1 cellular context compared by ENCODE assay signal in the genomic region with DNA sequence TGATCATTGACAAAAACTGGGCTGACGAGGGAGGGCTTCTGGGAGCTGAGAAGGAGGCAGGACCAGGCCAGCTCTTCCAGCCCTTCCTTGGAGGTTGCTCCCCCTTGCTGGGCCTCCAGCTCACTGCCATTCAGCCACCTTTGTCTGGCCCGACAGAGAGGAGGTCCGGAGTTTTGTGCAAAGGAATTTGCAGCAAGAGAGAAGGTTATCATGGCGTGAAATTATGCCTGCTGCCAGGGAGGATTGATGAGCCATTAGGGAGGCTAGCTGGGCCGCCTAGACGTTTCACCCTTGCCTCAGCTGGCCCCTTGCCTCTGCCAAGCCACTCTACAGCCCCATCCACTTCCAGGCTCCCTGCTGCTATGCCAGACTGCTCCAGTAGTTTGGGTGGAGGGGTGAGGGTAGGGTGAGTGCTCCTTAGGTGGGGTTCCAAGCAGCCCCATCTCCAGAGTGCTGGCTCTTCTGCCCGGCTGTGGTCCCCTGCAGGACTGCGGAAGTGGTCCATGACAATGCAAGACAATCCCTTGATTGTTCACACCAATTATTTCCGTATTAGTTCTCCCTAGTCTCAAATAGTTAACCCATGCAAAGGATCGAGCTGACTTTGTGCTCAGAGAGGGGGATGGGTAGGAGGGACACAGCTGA.
A peak's percentile ranks its signal among the peaks of the same experiment; 100 is the strongest.
TF ChIP-seq lines count a peak whose summit lies in the region.

No MANE protein-coding gene starts in this region.

TF ChIP-seq in HepG2, 621 proteins besides CTCF, POLR2A, EP300 and RAD21:
- TF ChIP-seq ZNF605 (CRISPR knock-in tag; IDR thresholded peaks at IDR 0.05) (no peak), ZNF652 (CRISPR knock-in tag; IDR thresholded peaks at IDR 0.05; ENCODE audit: borderline replicate concordance, low read depth) (0 out of 2 replicates have a peak, but pooled peaks have one; percentile 12)
- TF ChIP-seq, protein P1, sequence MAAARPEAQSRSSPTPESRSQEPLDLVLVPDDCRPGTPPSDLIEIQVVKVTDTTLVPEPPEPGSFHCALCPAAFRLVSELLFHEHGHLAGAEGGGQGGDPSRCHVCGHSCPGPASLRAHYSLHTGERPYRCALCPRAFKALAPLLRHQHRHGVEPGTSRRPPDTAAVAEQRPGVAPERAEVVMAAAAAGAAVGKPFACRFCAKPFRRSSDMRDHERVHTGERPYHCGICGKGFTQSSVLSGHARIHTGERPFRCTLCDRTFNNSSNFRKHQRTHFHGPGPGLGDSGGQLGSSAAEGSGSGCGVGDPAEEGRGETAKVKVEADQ (CRISPR knock-in tag; IDR thresholded peaks at IDR 0.05; ENCODE audit: borderline replicate concordance) = no peak
- TF ChIP-seq, protein P2, sequence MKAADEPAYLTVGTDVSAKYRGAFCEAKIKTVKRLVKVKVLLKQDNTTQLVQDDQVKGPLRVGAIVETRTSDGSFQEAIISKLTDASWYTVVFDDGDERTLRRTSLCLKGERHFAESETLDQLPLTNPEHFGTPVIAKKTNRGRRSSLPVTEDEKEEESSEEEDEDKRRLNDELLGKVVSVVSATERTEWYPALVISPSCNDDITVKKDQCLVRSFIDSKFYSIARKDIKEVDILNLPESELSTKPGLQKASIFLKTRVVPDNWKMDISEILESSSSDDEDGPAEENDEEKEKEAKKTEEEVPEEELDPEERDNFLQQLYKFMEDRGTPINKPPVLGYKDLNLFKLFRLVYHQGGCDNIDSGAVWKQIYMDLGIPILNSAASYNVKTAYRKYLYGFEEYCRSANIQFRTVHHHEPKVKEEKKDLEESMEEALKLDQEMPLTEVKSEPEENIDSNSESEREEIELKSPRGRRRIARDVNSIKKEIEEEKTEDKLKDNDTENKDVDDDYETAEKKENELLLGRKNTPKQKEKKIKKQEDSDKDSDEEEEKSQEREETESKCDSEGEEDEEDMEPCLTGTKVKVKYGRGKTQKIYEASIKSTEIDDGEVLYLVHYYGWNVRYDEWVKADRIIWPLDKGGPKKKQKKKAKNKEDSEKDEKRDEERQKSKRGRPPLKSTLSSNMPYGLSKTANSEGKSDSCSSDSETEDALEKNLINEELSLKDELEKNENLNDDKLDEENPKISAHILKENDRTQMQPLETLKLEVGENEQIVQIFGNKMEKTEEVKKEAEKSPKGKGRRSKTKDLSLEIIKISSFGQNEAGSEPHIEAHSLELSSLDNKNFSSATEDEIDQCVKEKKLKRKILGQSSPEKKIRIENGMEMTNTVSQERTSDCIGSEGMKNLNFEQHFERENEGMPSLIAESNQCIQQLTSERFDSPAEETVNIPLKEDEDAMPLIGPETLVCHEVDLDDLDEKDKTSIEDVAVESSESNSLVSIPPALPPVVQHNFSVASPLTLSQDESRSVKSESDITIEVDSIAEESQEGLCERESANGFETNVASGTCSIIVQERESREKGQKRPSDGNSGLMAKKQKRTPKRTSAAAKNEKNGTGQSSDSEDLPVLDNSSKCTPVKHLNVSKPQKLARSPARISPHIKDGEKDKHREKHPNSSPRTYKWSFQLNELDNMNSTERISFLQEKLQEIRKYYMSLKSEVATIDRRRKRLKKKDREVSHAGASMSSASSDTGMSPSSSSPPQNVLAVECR (CRISPR knock-in tag; IDR thresholded peaks at IDR 0.05; ENCODE audit: borderline replicate concordance) = 0 out of 2 replicates have a peak, but pooled peaks have one; percentile 22
